In the genomic region with DNA sequence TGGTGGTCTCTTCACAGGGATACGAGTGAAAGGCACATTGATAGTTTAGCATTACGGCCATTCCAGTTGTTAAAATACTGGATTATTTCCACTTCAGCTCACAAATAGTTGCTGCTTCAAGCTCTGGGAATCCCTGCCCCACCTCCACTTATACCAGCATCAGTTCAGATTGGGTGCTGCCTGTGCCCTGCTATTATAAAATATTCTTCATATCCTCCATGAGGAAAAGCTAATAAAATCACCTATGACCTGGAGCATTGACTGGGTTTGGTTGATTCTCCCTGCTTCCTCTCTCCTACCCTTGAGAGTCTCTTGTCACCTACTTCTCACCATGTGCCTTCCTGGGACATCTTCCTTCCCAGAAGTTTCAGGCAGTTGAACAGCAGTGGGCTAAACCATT, we compare ENCODE assay signal across 18 cellular contexts.
DNase-seq lines count a peak whose midpoint lies in the region; ATAC-seq, FAIRE-seq and TF ChIP-seq lines count a peak whose summit lies in the region.
"Had no signal": no experiment of that assay in that cellular context is flagged by ENCODE, and none has a peak within 500 bp of the region (broad histone marks: within the 10 kb centered on the region; RNA-seq: fewer than 3 reads in every experiment).

No MANE protein-coding gene starts in this region.

- H3K9ac ChIP-seq in HUES48 (ENCODE audit: low read depth, low read length), result no peak overlapping the region
- H3K9ac ChIP-seq in H1 (replicated peaks in 1 of 4; ENCODE audit: extremely low read depth in 1 of 4, low read depth in 3 of 4, low read length in 3 of 4), result no peak overlapping the region
- H3K9ac ChIP-seq in mesendoderm (ENCODE audit: low read length), result peak overlapping the region; percentile 10
- H3K9ac ChIP-seq: BLaER1 treated with 17β-estradiol and CSF1 and Interleukin-3, amounts not matched to agents 10 nM and 100 nM had no signal

- H3K36me3 ChIP-seq in HUES48 (ENCODE audit: control insufficient read depth, insufficient read depth, low read length) (no peaks in the 10 kb centered on the region), H1 (ENCODE audit: control insufficient read depth in 2 of 4, insufficient read depth in 4 of 4, low read length in 3 of 4) (no peaks in the 10 kb centered on the region), mesendoderm (ENCODE audit: control insufficient read depth, insufficient read depth, low read length) (no peaks in the 10 kb centered on the region)
- H3K36me3 ChIP-seq: BLaER1 treated with 17β-estradiol and CSF1 and Interleukin-3, amounts not matched to agents 10 nM and 100 nM; HAP-1 had no signal

- H2BK12ac ChIP-seq in H1 (ENCODE audit: low read depth, low read length), result peak overlapping the region; percentile 79; the same call in 1 of the 2 replicates

- no peaks in the 10 kb centered on the region for H3K79me2 ChIP-seq in H1 (ENCODE audit: control insufficient read depth in 1 of 2, insufficient read depth in 2 of 2, low read length in 2 of 2)
- H3K79me2 ChIP-seq in mesendoderm (ENCODE audit: control insufficient read depth, insufficient read depth, low read length), result no peaks in the 10 kb centered on the region

- H3K4me3 ChIP-seq in HUES48 (ENCODE audit: low read depth, low read length), result no peak overlapping the region
- H3K4me3 ChIP-seq in H1 (ENCODE audit: extremely low read depth in 1 of 4, insufficient read depth in 2 of 4, low read depth in 3 of 4, low read length in 4 of 4), result no peak overlapping the region
- H3K4me3 ChIP-seq in mesendoderm (ENCODE audit: low read length), result no peak overlapping the region
- no peak overlapping the region for H3K4me3 ChIP-seq in coronary artery
- H3K4me3 ChIP-seq: BLaER1 treated with 17β-estradiol and CSF1 and Interleukin-3, amounts not matched to agents 10 nM and 100 nM; HAP-1 had no signal

- H3K56ac ChIP-seq in H1 (replicated peaks; ENCODE audit: insufficient read length, low read depth, low read length) (peak overlapping the region; percentile 59), mesendoderm (ENCODE audit: low read length) (peak overlapping the region; percentile 80)

- no peaks in the 10 kb centered on the region for H3K79me1 ChIP-seq in H1 (ENCODE audit: low read depth, low read length)
- H3K79me1 ChIP-seq in mesendoderm (ENCODE audit: low read length), result no peaks in the 10 kb centered on the region

- peak overlapping the region; percentile 94; the same call in 1 of the 2 replicates for H2BK5ac ChIP-seq in H1 (ENCODE audit: low read depth, low read length)
- H2BK5ac ChIP-seq in mesendoderm (ENCODE audit: low read length), result peak overlapping the region; percentile 66

- no peak for TF ChIP-seq POLR2A in H1 (IDR thresholded peaks at IDR 0.05; ENCODE audit: control extremely low read depth in 1 of 2, low read depth in 2 of 2, low read length in 2 of 2)

- H3K27me3 ChIP-seq in HUES48 (ENCODE audit: control insufficient read depth, insufficient read depth, low read length), result no peaks in the 10 kb centered on the region
- no peaks in the 10 kb centered on the region for H3K27me3 ChIP-seq in H1 (replicated peaks in 1 of 4; ENCODE audit: control insufficient read depth in 3 of 4, extremely low read depth in 1 of 4, insufficient read depth in 3 of 4, low read length in 3 of 4)
- H3K27me3 ChIP-seq in mesendoderm (ENCODE audit: insufficient read depth, low read length, poor library complexity), result no peaks in the 10 kb centered on the region
- H3K27me3 ChIP-seq: BLaER1 treated with 17β-estradiol and CSF1 and Interleukin-3, amounts not matched to agents 10 nM and 100 nM had no signal

- H2BK120ac ChIP-seq in H1 (replicated peaks; ENCODE audit: low read depth, low read length) (peak overlapping the region; percentile 98), mesendoderm (ENCODE audit: low read depth, low read length) (peak overlapping the region; percentile 94)

- DNase-seq in H1 (ENCODE audit: low read depth in 1 of 2, low spot score in 2 of 2), result no peak
- DNase-seq in mesendoderm, result peak; percentile 73
- no peak for DNase-seq in coronary artery (ENCODE audit: low spot score)
- DNase-seq in hypothalamus (lab: John Stamatoyannopoulos, UW), result no peak
- DNase-seq: CD8-positive, alpha-beta T cell; COR-L47; DMS 273 treated with DMSO at 0.1 percent for 48 hours; DMS79; GDM1; GOT3; KBM-7 had no signal

- no peak overlapping the region for H2AFZ ChIP-seq in H1 (ENCODE audit: low read length)

- no peak for TF ChIP-seq CTCF in H1 (IDR thresholded peaks at IDR 0.05; ENCODE audit: control extremely low read depth in 1 of 3, insufficient read depth in 1 of 3, low read depth in 1 of 3, low read length in 3 of 3)
- no peak for TF ChIP-seq CTCF in coronary artery (IDR thresholded peaks at IDR 0.05)

- peak overlapping the region; percentile 95 for H4K91ac ChIP-seq in H1 (replicated peaks; ENCODE audit: insufficient read length, low read length)

- no peaks in the 10 kb centered on the region for H3K23me2 ChIP-seq in H1 (ENCODE audit: low read depth, low read length)

- ATAC-seq in GM21619 (IDR thresholded peaks at IDR 0.05; ENCODE audit: unreplicated experiment), result no peak
- ATAC-seq: CD8-positive, alpha-beta T cell; HepG2 had no signal

- peak overlapping the region; percentile 83; the same call in 1 of the 2 replicates for H2AK5ac ChIP-seq in H1 (ENCODE audit: low read depth, low read length)
- peak overlapping the region; percentile 84 for H2AK5ac ChIP-seq in mesendoderm (ENCODE audit: low read length)

- TF ChIP-seq EP300 in H1 (IDR thresholded peaks at IDR 0.05; ENCODE audit: borderline replicate concordance in 1 of 2, low read depth in 2 of 2, low read length in 2 of 2), result no peak

- TF ChIP-seq RAD21 in H1 (IDR thresholded peaks at IDR 0.05 in 1 of 2, conservative IDR thresholded peaks at IDR 0.05 in 1 of 2; ENCODE audit: low read depth in 2 of 2, low read length in 2 of 2), result no peak

- H3K4ac ChIP-seq in H1 (replicated peaks; ENCODE audit: insufficient read length, low read depth, low read length) (peak overlapping the region; percentile 78), mesendoderm (ENCODE audit: low read depth, low read length) (peak overlapping the region; percentile 97)

- H3K9me3 ChIP-seq in HUES48 (ENCODE audit: control insufficient read depth, insufficient read depth, low read length) (no peaks in the 10 kb centered on the region), H1 (ENCODE audit: insufficient read depth in 2 of 2, low read depth in 1 of 2, low read length in 1 of 2) (no peaks in the 10 kb centered on the region)
- H3K9me3 ChIP-seq: BLaER1 treated with 17β-estradiol and CSF1 and Interleukin-3, amounts not matched to agents 10 nM and 100 nM; HAP-1 had no signal

- 60% methylated on average over 2 of the region's 2 CpGs; no CpG with 5 or more reads in 1 of the 2 experiments for WGBS in H1 (ENCODE audit: extremely low coverage in 1 of 2, insufficient coverage in 1 of 2, insufficient read length in 1 of 2, insufficient replicate concordance in 2 of 2, low coverage in 1 of 2, low lambda C conversion rate in 2 of 2, missing lambda C conversion rate in 1 of 2), 2 experiments
- WGBS in mesendoderm (ENCODE audit: extremely low coverage, insufficient coverage, low lambda C conversion rate), result no CpG with 5 or more reads among the region's 2 CpGs

- peak overlapping the region in 1 of 2 experiments; percentile 39; a peak in 1 of 4 replicates for H3K4me2 ChIP-seq in H1 (ENCODE audit: insufficient read depth in 1 of 2, low read depth in 2 of 2, low read length in 2 of 2)
- no peak overlapping the region for H3K4me2 ChIP-seq in mesendoderm (ENCODE audit: low read length)
- H3K4me2 ChIP-seq: BLaER1 treated with 17β-estradiol and CSF1 and Interleukin-3, amounts not matched to agents 10 nM and 100 nM had no signal

- H3K18ac ChIP-seq in H1 (ENCODE audit: extremely low read depth, low read length) (peak overlapping the region; percentile 89), mesendoderm (ENCODE audit: low read length) (peak overlapping the region; percentile 85)

- CTCF ChIA-PET in H1 (lab: Charles Lee; ENCODE audit: partially characterized antibody), result interaction anchor here (0.9 to 1.1 kb wide), 2 partner anchors 60 to 234 kb away, joined by 3 read pairs; no protein-coding TSS in a partner anchor

- H4K8ac ChIP-seq in H1 (ENCODE audit: extremely low read depth, insufficient read depth, low read length), result no peak overlapping the region
- no peak overlapping the region for H4K8ac ChIP-seq in mesendoderm (ENCODE audit: low read depth, low read length)

- no peaks in the 10 kb centered on the region for H4K20me1 ChIP-seq in H1 (replicated peaks in 1 of 2; ENCODE audit: control insufficient read depth in 1 of 2, insufficient read depth in 2 of 2, low read length in 2 of 2)
- H4K20me1 ChIP-seq: BLaER1 treated with 17β-estradiol and CSF1 and Interleukin-3, amounts not matched to agents 10 nM and 100 nM had no signal

- peak overlapping the region; percentile 68 for H4K5ac ChIP-seq in H1 (ENCODE audit: insufficient read length, low read depth, low read length)
- no peak overlapping the region for H4K5ac ChIP-seq in mesendoderm (ENCODE audit: low read length)

- H2BK15ac ChIP-seq in H1 (ENCODE audit: low read length) (no peak overlapping the region), mesendoderm (replicated peaks; ENCODE audit: low read depth) (no peak overlapping the region)

- POLR2A ChIA-PET in H1 (lab: Charles Lee; ENCODE audit: partially characterized antibody), result no interaction called here

- H3K4me1 ChIP-seq in HUES48 (ENCODE audit: control insufficient read depth, insufficient read depth, low read length) (peaks cover 27% of the 10 kb centered on the region), H1 (replicated peaks in 1 of 4; ENCODE audit: control insufficient read depth in 3 of 4, insufficient read depth in 4 of 4, low read length in 3 of 4) (peaks cover 0 to 16% (median 12%) of the 10 kb centered on the region in 4 experiments; a peak in 5 of 7 replicates), mesendoderm (ENCODE audit: control insufficient read depth, low read depth, low read length) (peaks cover 8% of the 10 kb centered on the region)
- H3K4me1 ChIP-seq: BLaER1 treated with 17β-estradiol and CSF1 and Interleukin-3, amounts not matched to agents 10 nM and 100 nM; HAP-1 had no signal

- H3K23ac ChIP-seq in H1 (ENCODE audit: insufficient read length) (no peak overlapping the region), mesendoderm (ENCODE audit: low read length) (no peak overlapping the region)

- H3K27ac ChIP-seq in HUES48 (ENCODE audit: low read depth, low read length), result peak overlapping the region; percentile 62
- peak overlapping the region; percentile 5; the same call in 1 of the 2 replicates for H3K27ac ChIP-seq in H1 (ENCODE audit: low read depth, low read length)
- peak overlapping the region; percentile 83 for H3K27ac ChIP-seq in mesendoderm (ENCODE audit: low read depth, low read length)
- no peak overlapping the region for H3K27ac ChIP-seq in coronary artery
- H3K27ac ChIP-seq: BLaER1 treated with 17β-estradiol and CSF1 and Interleukin-3, amounts not matched to agents 10 nM and 100 nM had no signal

- no peak for FAIRE-seq in H1 (lab: Jason Lieb, UNC)
- FAIRE-seq: GM12892, GM18507, HepG2 had no signal

- peak overlapping the region; percentile 88 for H2BK20ac ChIP-seq in H1 (ENCODE audit: low read length)

- H3K14ac ChIP-seq in H1 (ENCODE audit: insufficient read length), result no peak overlapping the region

TF ChIP-seq in H1, 55 proteins besides CTCF, POLR2A, EP300 and RAD21 (continues in another document):
- TF ChIP-seq TBP (IDR thresholded peaks at IDR 0.05; ENCODE audit: low read depth, low read length) (no peak), EZH2 (IDR thresholded peaks at IDR 0.05; ENCODE audit: low read depth, low read length, severe bottlenecking) (no peak), BACH1 (IDR thresholded peaks at IDR 0.05; ENCODE audit: low read length) (no peak)

Comparison
In these comparisons a context has a peak if more than half of its experiments do, and no peak if none do; other contexts are left out.
1. H3K27ac ChIP-seq: peak in HUES48 (single experiment), H1 (single experiment) and mesendoderm (single experiment); none in coronary artery (0 of 2).